ENCODE assay signal across 18 cellular contexts in the genomic region with DNA sequence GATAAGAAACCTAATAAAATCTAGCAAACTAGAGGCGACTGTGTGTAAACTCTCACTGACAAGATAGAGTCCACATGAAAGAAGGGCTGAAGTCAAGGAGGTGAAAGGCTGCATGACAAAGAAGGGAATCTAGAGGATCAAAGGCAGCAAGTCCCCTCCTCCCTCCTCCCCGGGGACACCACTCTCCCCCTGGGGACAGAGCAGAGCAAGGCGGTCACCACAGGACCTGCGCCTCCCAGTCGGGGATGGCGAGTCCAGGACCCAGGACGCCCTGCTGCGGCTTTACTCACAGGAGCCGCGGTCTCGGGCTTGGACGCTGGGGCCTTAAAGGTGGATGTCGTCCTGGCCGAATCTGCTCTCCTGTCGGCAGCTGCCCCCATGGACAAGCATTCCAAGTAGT.
"Had no signal": no experiment of that assay in that cellular context is flagged by ENCODE, and none has a peak within 500 bp of the region (broad histone marks: within the 10 kb centered on the region; RNA-seq: fewer than 3 reads in every experiment).

No MANE protein-coding gene starts in this region.

- DNase-seq: activated CD4-positive, alpha-beta T cell treated with anti-CD3 and anti-CD28 coated beads for 48 hours; activated CD4-positive, CD25-positive, alpha-beta regulatory T cell; activated CD8-positive, alpha-beta T cell treated with anti-CD3 and anti-CD28 coated beads for 36 hours; activated naive CD4-positive, alpha-beta T cell treated with anti-CD3 and anti-CD28 coated beads for 36 hours; activated T-cell treated with anti-CD3 and anti-CD28 coated beads, Interleukin-2, amount 50 U/mL, for 24 hours; body of pancreas; caudate nucleus; foreskin keratinocyte; hypothalamus; mesendoderm; natural killer cell; retina; stimulated activated CD4-positive, alpha-beta T cell treated with anti-CD3 and anti-CD28 coated beads, Interleukin-2, amount 100 ng/mL, for 24 hours; stimulated activated naive CD4-positive, alpha-beta T cell treated with Interleukin-2 at 50 U/mL for 16 hours; T-cell; thyroid gland; uterus had no signal

- H3K9me3 ChIP-seq: body of pancreas, thyroid gland, uterus had no signal

- ATAC-seq: activated CD8-positive, alpha-beta T cell treated with anti-CD3 and anti-CD28 coated beads for 36 hours; body of pancreas; foreskin keratinocyte; natural killer cell; T-cell had no signal

- H3K27me3 ChIP-seq: body of pancreas, foreskin keratinocyte, thyroid gland, uterus had no signal

- H3K4me3 ChIP-seq: body of pancreas, thyroid gland, uterus had no signal

- H3K36me3 ChIP-seq: uterus had no signal

- H3K27ac ChIP-seq: body of pancreas, epithelial cell of prostate, foreskin keratinocyte, thyroid gland, uterus had no signal

- H3K4me1 ChIP-seq: body of pancreas, foreskin keratinocyte, thyroid gland, uterus had no signal
